20 cellular contexts compared by ENCODE assay signal in genomic region chr9:79000218-79001002, GRCh38.
"Had no signal": no experiment of that assay in that cellular context is flagged by ENCODE, and none has a peak within 500 bp of the region (broad histone marks: within the 10 kb centered on the region; RNA-seq: fewer than 3 reads in every experiment).

No MANE protein-coding gene starts in this region.

- FAIRE-seq: urothelium cell line had no signal

- H3K4me3 ChIP-seq: gastroesophageal sphincter, left ventricle myocardium inferior, tibial artery had no signal

- ATAC-seq: activated CD4-positive, CD25-positive, alpha-beta regulatory T cell treated with anti-CD3 and anti-CD28 coated beads, Interleukin-2, amount 50 U/mL, for 24 hours; effector memory CD8-positive, alpha-beta T cell; gastroesophageal sphincter; natural killer cell treated with Interleukin-12 subunit alpha and Interleukin-12 subunit beta and Interleukin-15 and Interleukin-18, amount 100 ng/mL, for 72 hours; stimulated activated naive B cell treated with anti-CD40 and anti-IgM and Interleukin-4, amounts not matched to agents 10 μg/mL and 1 μg/mL and 100 μg/mL, for 72 hours had no signal

- H3K9me3 ChIP-seq: gastroesophageal sphincter, tibial artery had no signal

- H3K36me3 ChIP-seq: brain microvascular endothelial cell, gastroesophageal sphincter, left ventricle myocardium inferior, tibial artery had no signal

- H3K4me1 Mint-ChIP-seq: activated naive CD8-positive, alpha-beta T cell treated with anti-CD3 and anti-CD28 coated beads for 36 hours; stimulated activated naive B cell treated with anti-CD40 and anti-IgM and Interleukin-4, amounts not matched to agents 10 μg/mL and 1 μg/mL and 100 μg/mL, for 72 hours had no signal

- H3K27ac Mint-ChIP-seq: activated naive CD8-positive, alpha-beta T cell treated with anti-CD3 and anti-CD28 coated beads for 36 hours; effector memory CD8-positive, alpha-beta T cell; memory B cell; natural killer cell treated with Interleukin-12 subunit alpha and Interleukin-12 subunit beta and Interleukin-15 and Interleukin-18, amount 100 ng/mL, for 72 hours; stimulated activated naive B cell treated with anti-CD40 and anti-IgM and Interleukin-4, amounts not matched to agents 10 μg/mL and 1 μg/mL and 100 μg/mL, for 72 hours had no signal

- H3K36me3 Mint-ChIP-seq: activated naive CD8-positive, alpha-beta T cell treated with anti-CD3 and anti-CD28 coated beads for 36 hours; memory B cell; natural killer cell treated with Interleukin-12 subunit alpha and Interleukin-12 subunit beta and Interleukin-15 and Interleukin-18, amount 100 ng/mL, for 72 hours; stimulated activated naive B cell treated with anti-CD40 and anti-IgM and Interleukin-4, amounts not matched to agents 10 μg/mL and 1 μg/mL and 100 μg/mL, for 72 hours had no signal

- H3K27ac ChIP-seq: brain microvascular endothelial cell, epithelial cell of prostate, gastroesophageal sphincter, left ventricle myocardium inferior, tibial artery had no signal

- H3K4me1 ChIP-seq: gastroesophageal sphincter, left ventricle myocardium inferior, tibial artery had no signal

- H3K27me3 Mint-ChIP-seq: effector memory CD8-positive, alpha-beta T cell; memory B cell; natural killer cell treated with Interleukin-12 subunit alpha and Interleukin-12 subunit beta and Interleukin-15 and Interleukin-18, amount 100 ng/mL, for 72 hours had no signal

- H3K27me3 ChIP-seq: brain microvascular endothelial cell, gastroesophageal sphincter, tibial artery had no signal

- H3K4me3 Mint-ChIP-seq: activated naive CD8-positive, alpha-beta T cell treated with anti-CD3 and anti-CD28 coated beads for 36 hours; effector memory CD8-positive, alpha-beta T cell; memory B cell; natural killer cell treated with Interleukin-12 subunit alpha and Interleukin-12 subunit beta and Interleukin-15 and Interleukin-18, amount 100 ng/mL, for 72 hours; stimulated activated naive B cell treated with anti-CD40 and anti-IgM and Interleukin-4, amounts not matched to agents 10 μg/mL and 1 μg/mL and 100 μg/mL, for 72 hours had no signal

- DNase-seq: activated CD4-positive, alpha-beta T cell treated with anti-CD3 and anti-CD28 coated beads, Interleukin-2, amount 50 U/mL, for 1 hour; activated CD8-positive, alpha-beta memory T cell treated with anti-CD3 and anti-CD28 coated beads for 24 hours; activated gamma-delta T cell treated with Interleukin-2 at 50 U/mL for 16 hours; activated naive CD8-positive, alpha-beta T cell treated with anti-CD3 and anti-CD28 coated beads for 36 hours; amygdala; brain microvascular endothelial cell; cortex of kidney; effector memory CD8-positive, alpha-beta T cell; left ventricle myocardium inferior; nucleus accumbens; stimulated activated CD4-positive, alpha-beta T cell treated with anti-CD3 and anti-CD28 coated beads, Interleukin-2, amount 100 ng/mL, for 48 hours; stimulated activated naive B cell treated with anti-CD40 and anti-IgM and Interleukin-4, amounts not matched to agents 10 μg/mL and 1 μg/mL and 100 μg/mL, for 72 hours; T-helper 9 cell; tibial artery had no signal
